ENCODE assay signal across 20 cellular contexts in genomic region chr13:73096173-73097117, GRCh38. TPM values are rescaled to one million over a fixed set of nuclear protein-coding genes. Genes with fewer than 3 reads are reported as not detected.
A peak's percentile ranks its signal among the peaks of the same experiment; 100 is the strongest.
DNase-seq lines count a peak whose midpoint lies in the region; ATAC-seq, FAIRE-seq and TF ChIP-seq lines count a peak whose summit lies in the region.
"Had no signal": no experiment of that assay in that cellular context is flagged by ENCODE, and none has a peak within 500 bp of the region (broad histone marks: within the 10 kb centered on the region; RNA-seq: fewer than 3 reads in every experiment).

No MANE protein-coding gene starts in this region.

- intact Hi-C loops in kidney (cut with DNase I) (no loop called here), heart left ventricle (cut with DNase I) (no loop called here)

- TF ChIP-seq CTCF in kidney (IDR thresholded peaks at IDR 0.05; ENCODE audit: borderline replicate concordance, extremely low read depth, insufficient read depth): no peak
- no peak for TF ChIP-seq CTCF in heart left ventricle (IDR thresholded peaks at IDR 0.05)

- H3K4me3 ChIP-seq in kidney (ENCODE audit: low read length in 2 of 2) (no peak overlapping the region), heart left ventricle (no peak overlapping the region)
- H3K4me3 ChIP-seq: coronary artery, neural progenitor cell, right atrium auricular region had no signal

- 65 to 73% (median 72%) methylated on average over 8 of the region's 8 CpGs for WGBS in heart left ventricle, 4 donors

- H3K36me3 ChIP-seq in kidney (ENCODE audit: control insufficient read depth in 1 of 2, insufficient read depth in 2 of 2, low read length in 2 of 2) (no peaks in the 10 kb centered on the region), heart left ventricle (no peaks in the 10 kb centered on the region)
- H3K36me3 ChIP-seq: neural progenitor cell, right atrium auricular region had no signal

- DNase-seq in COLO668 (lab: John Stamatoyannopoulos, UW; ENCODE audit: unreplicated experiment) (peak; percentile 32), HT-29 (ENCODE audit: low spot score) (peak; percentile 83), SW480 (ENCODE audit: low spot score) (peak; percentile 65), kidney (peak; percentile 75), heart left ventricle (no peak), NCI-H2081 (lab: John Stamatoyannopoulos, UW) (no peak)
- DNase-seq: activated CD4-positive, alpha-beta T cell treated with anti-CD3 and anti-CD28 coated beads for 1 hour; activated CD8-positive, alpha-beta memory T cell treated with anti-CD3 and anti-CD28 coated beads, Interleukin-2, amount 10 ng/mL, durations not matched to agents 7 days and 5 days; activated effector memory CD4-positive, alpha-beta T cell treated with anti-CD3 and anti-CD28 coated beads, Interleukin-2, amount 50 U/mL, for 16 hours; anterior cingulate cortex; HFFc6; KBM-7; NCI-H1417 treated with DMSO at 0.1 percent for 48 hours; NCI-H2171 treated with DMSO at 0.1 percent for 48 hours; SHP77 had no signal

- no peak overlapping the region for H3K9ac ChIP-seq in kidney (ENCODE audit: low read length in 2 of 2)
- H3K9ac ChIP-seq: neural progenitor cell had no signal

- H3K9me3 ChIP-seq in kidney (ENCODE audit: control insufficient read depth in 1 of 2, low read length in 2 of 2) (no peaks in the 10 kb centered on the region), heart left ventricle (no peaks in the 10 kb centered on the region)
- H3K9me3 ChIP-seq: right atrium auricular region had no signal

- ATAC-seq in heart left ventricle (no peak), GM18511 (IDR thresholded peaks at IDR 0.05; ENCODE audit: unreplicated experiment) (no peak), GM18907 (IDR thresholded peaks at IDR 0.05; ENCODE audit: unreplicated experiment) (no peak)
- ATAC-seq: activated CD8-positive, alpha-beta memory T cell treated with anti-CD3 and anti-CD28 coated beads, Interleukin-2, amount 10 ng/mL, durations not matched to agents 7 days and 5 days had no signal

- TF ChIP-seq POLR2A in heart left ventricle (IDR thresholded peaks at IDR 0.05): no peak

- FAIRE-seq in kidney (lab: Jason Lieb, UNC): no peak

- H3K4me1 ChIP-seq in kidney (ENCODE audit: control insufficient read depth in 1 of 2, insufficient read depth in 1 of 2, low read depth in 1 of 2, low read length in 2 of 2) (no peaks in the 10 kb centered on the region), heart left ventricle (no peaks in the 10 kb centered on the region)
- H3K4me1 ChIP-seq: neural progenitor cell, right atrium auricular region had no signal

- H3K27ac ChIP-seq in kidney (ENCODE audit: low read depth in 2 of 2, low read length in 2 of 2): no peak overlapping the region
- H3K27ac ChIP-seq in heart left ventricle: no peak overlapping the region
- H3K27ac ChIP-seq: coronary artery, neural progenitor cell, right atrium auricular region had no signal

- H3K27me3 ChIP-seq in heart left ventricle: no peaks in the 10 kb centered on the region
- H3K27me3 ChIP-seq: neural progenitor cell, right atrium auricular region had no signal

RNA-seq across cellular contexts. Expression of gene KLF5, which starts 37.6 kb away (rescaled TPM):
- total RNA-seq in HT-29 (2014; rRNA removed; shearing (Covaris generic)): 129 and 135 TPM in 2 replicates
- total RNA-seq in kidney: 52.7 TPM
- polyA plus RNA-seq in kidney (ENCODE audit: insufficient read depth, low read depth, low replicate concordance): 4.4 TPM
- 1 to 10 TPM in 8 of 9 donors, under 1 TPM in 1; 0.64 to 6.9 (median 3.8) TPM for total RNA-seq in heart left ventricle
- 1 to 10 TPM; 2.3 to 2.6 TPM for polyA plus RNA-seq in heart left ventricle

Comparison
In these comparisons a context has a peak if more than half of its experiments do, and no peak if none do; other contexts are left out.
1. DNase-seq: peak in COLO668 (single experiment), HT-29 (single experiment), SW480 (single experiment) and kidney (single experiment); none in heart left ventricle (0 of 5) and NCI-H2081 (0 of 2).